ENCODE assay signal across 9 cellular contexts in the genomic region with DNA sequence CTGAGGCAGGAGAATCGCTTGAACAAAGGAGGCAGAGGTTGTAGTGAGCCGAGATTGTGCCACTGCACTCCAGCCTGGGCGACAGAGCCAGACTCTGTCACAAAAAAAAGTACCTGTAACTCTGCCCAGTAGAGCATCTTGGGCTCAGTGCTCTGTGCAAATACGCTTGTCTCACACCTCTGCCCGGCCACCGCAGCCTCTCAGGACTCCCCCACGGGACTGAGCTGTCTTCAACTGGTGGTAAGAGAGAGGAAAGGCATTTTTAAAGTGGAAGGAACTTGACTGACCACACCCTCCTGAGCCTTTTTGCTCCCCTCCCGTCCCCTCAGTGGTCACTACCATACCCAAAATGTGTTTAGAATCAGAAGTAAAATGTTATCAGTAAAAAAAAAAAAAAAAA.
DNase-seq lines count a peak whose midpoint lies in the region; ATAC-seq and TF ChIP-seq lines count a peak whose summit lies in the region.
"Had no signal": no experiment of that assay in that cellular context is flagged by ENCODE, and none has a peak within 500 bp of the region (broad histone marks: within the 10 kb centered on the region; RNA-seq: fewer than 3 reads in every experiment).

No MANE protein-coding gene starts in this region.

- intact Hi-C loops in dendritic cell treated with granulocyte-macrophage colony-stimulating factor and Interleukin-4, amounts not matched to agents 40 ng/mL and 50 ng/mL, for 4 days (cut with micrococcal nuclease) = loop anchor here (5.0 to 10.0 kb wide), 3 partner anchors 39 to 214 kb away; a partner anchor contains a TSS

- peaks cover 3% of the 10 kb centered on the region for H3K9me3 Mint-ChIP-seq in dendritic cell treated with granulocyte-macrophage colony-stimulating factor and Interleukin-4, amounts not matched to agents 40 ng/mL and 50 ng/mL, for 4 days

- H3K36me3 Mint-ChIP-seq in dendritic cell treated with granulocyte-macrophage colony-stimulating factor and Interleukin-4, amounts not matched to agents 40 ng/mL and 50 ng/mL, for 4 days (ENCODE audit: low read depth) = peaks cover under 1% of the 10 kb centered on the region

- H3K4me1 Mint-ChIP-seq in dendritic cell treated with granulocyte-macrophage colony-stimulating factor and Interleukin-4, amounts not matched to agents 40 ng/mL and 50 ng/mL, for 4 days (ENCODE audit: low read depth) = peaks cover 69% of the 10 kb centered on the region

- H3K4me3 Mint-ChIP-seq in dendritic cell treated with granulocyte-macrophage colony-stimulating factor and Interleukin-4, amounts not matched to agents 40 ng/mL and 50 ng/mL, for 4 days = peak overlapping the region; percentile 49

- H3K27ac Mint-ChIP-seq in dendritic cell treated with granulocyte-macrophage colony-stimulating factor and Interleukin-4, amounts not matched to agents 40 ng/mL and 50 ng/mL, for 4 days = peak overlapping the region; percentile 84

- ATAC-seq in GM19463 (IDR thresholded peaks at IDR 0.05; ENCODE audit: unreplicated experiment) = peak; percentile 94
- ATAC-seq in HG03060 (IDR thresholded peaks at IDR 0.05; ENCODE audit: low read depth, unreplicated experiment) = peak; percentile 84

- H3K4me3 ChIP-seq in GM12865 (ENCODE audit: low read depth, low read length) = no peak overlapping the region

- TF ChIP-seq CTCF in GM12865 (IDR thresholded peaks at IDR 0.05; ENCODE audit: insufficient read depth, low read depth, low read length, missing control alignments) = no peak

- H3K27me3 Mint-ChIP-seq in dendritic cell treated with granulocyte-macrophage colony-stimulating factor and Interleukin-4, amounts not matched to agents 40 ng/mL and 50 ng/mL, for 4 days = no peaks in the 10 kb centered on the region

- DNase-seq in GM12865 (ENCODE audit: low read depth) = peak; percentile 81
- no peak for DNase-seq in NCI-H2029 (lab: John Stamatoyannopoulos, UW)
- no peak for DNase-seq in activated gamma-delta T cell treated with Interleukin-2 at 50 U/mL for 16 hours
- DNase-seq in activated CD4-positive, alpha-beta T cell treated with anti-CD3 and anti-CD28 coated beads for 1 hour = no peak
- DNase-seq in activated CD4-positive, alpha-beta T cell treated with anti-CD3 and anti-CD28 coated beads for 4 hours = no peak
- DNase-seq: NCI-H2227 treated with DMSO at 0.1 percent for 48 hours had no signal
